In genomic region chr17:74340470-74341023, GRCh38 we compare ENCODE assay signal across 18 cellular contexts. TPM values are rescaled to one million over a fixed set of nuclear protein-coding genes. Genes with fewer than 3 reads are reported as not detected.
DNase-seq lines count a peak whose midpoint lies in the region.
"Had no signal": no experiment of that assay in that cellular context is flagged by ENCODE, and none has a peak within 500 bp of the region (broad histone marks: within the 10 kb centered on the region; RNA-seq: fewer than 3 reads in every experiment).

No MANE protein-coding gene starts in this region.

- DNase-seq in NCI-H524 (lab: John Stamatoyannopoulos, UW) (peak; percentile 47 to 63), NCI-H524 treated with DMSO at 0.1 percent for 48 hours (lab: John Stamatoyannopoulos, UW) (no peak), NCI-H69 (lab: John Stamatoyannopoulos, UW) (peak; percentile 74), hypothalamus (lab: John Stamatoyannopoulos, UW) (peak in 30 of 51 donors; percentile 6 to 76 (median 34)), superior temporal gyrus (ENCODE audit: extremely low spot score) (peak; percentile 70), GDM1 (lab: John Stamatoyannopoulos, UW) (no peak), KBM-7 (no peak), cardiac septum (ENCODE audit: low spot score) (no peak)
- DNase-seq: activated B cell treated with CpG ODN at 0.5 μM for 24 hours; activated CD8-positive, alpha-beta memory T cell treated with anti-CD3 and anti-CD28 coated beads, Interleukin-2, amount 50 U/mL, for 4 hours; activated naive CD4-positive, alpha-beta T cell treated with anti-CD3 and anti-CD28 coated beads for 36 hours; endodermal cell; foreskin keratinocyte; mesendoderm; stimulated activated naive CD4-positive, alpha-beta T cell treated with Interleukin-2 at 50 U/mL for 16 hours had no signal

- in situ Hi-C loops in KBM-7 (cut with MboI; ENCODE audit: low pct_unique_long_range_greater_than_20kb, low sequenced_read_pairs) = no loop called here

- intact Hi-C loops in cardiac septum (cut with DNase I) = no loop called here

RNA-seq across cellular contexts. Expression of gene KIF19, which starts 14.5 kb away (rescaled TPM):
- total RNA-seq in cardiac septum = 0.08 TPM
- total RNA-seq: activated B cell treated with CpG ODN at 0.5 μM for 24 hours; activated naive CD4-positive, alpha-beta T cell treated with anti-CD3 and anti-CD28 coated beads for 36 hours had no signal

RNA-seq across cellular contexts. Expression of gene BTBD17, which starts 21.1 kb away (rescaled TPM):
- not detected for total RNA-seq in cardiac septum
- total RNA-seq: activated B cell treated with CpG ODN at 0.5 μM for 24 hours; activated naive CD4-positive, alpha-beta T cell treated with anti-CD3 and anti-CD28 coated beads for 36 hours; breast epithelium; foreskin keratinocyte; skeletal muscle tissue; vagina had no signal

RNA-seq across cellular contexts. Expression of gene GPR142, which starts 26.8 kb away (rescaled TPM):
- 0.16 TPM for total RNA-seq in cardiac septum
- total RNA-seq: activated B cell treated with CpG ODN at 0.5 μM for 24 hours; activated naive CD4-positive, alpha-beta T cell treated with anti-CD3 and anti-CD28 coated beads for 36 hours; breast epithelium; foreskin keratinocyte; skeletal muscle tissue had no signal

Comparison
In these comparisons a context has a peak if more than half of its experiments do, and no peak if none do; other contexts are left out.
1. DNase-seq: peak in NCI-H524 (2 of 2), NCI-H69 (single experiment), hypothalamus (30 of 51) and superior temporal gyrus (single experiment); none in NCI-H524 treated with DMSO at 0.1 percent for 48 hours (single experiment), GDM1 (single experiment), KBM-7 (single experiment) and cardiac septum (single experiment).